ENCODE assay signal across 11 cellular contexts in the genomic region with DNA sequence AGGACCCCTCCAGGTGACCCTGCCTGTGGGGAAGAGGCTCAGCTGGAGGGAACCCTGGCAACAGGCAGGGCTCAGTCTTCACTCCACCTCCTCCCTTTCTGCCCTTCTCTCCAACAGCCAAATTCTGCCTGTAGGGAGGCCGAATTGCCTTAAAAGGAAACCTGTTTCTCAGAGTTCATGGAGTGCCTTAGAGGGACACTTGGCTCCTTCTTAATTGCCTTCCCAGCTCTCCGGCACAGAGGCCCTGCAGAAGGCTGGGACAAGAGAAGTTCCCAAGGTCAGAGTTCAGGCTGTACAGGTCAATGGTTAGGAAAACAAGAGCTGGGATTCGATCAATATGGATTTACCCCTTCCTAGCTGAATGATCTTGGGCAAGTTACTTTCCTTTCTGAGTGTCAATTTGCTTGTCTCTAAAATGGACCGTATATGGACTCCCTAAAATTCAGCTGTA. TPM values are rescaled to one million over a fixed set of nuclear protein-coding genes. Genes with fewer than 3 reads are reported as not detected.
DNase-seq lines count a peak whose midpoint lies in the region; ATAC-seq, FAIRE-seq and TF ChIP-seq lines count a peak whose summit lies in the region.
"Had no signal": no experiment of that assay in that cellular context is flagged by ENCODE, and none has a peak within 500 bp of the region (broad histone marks: within the 10 kb centered on the region; RNA-seq: fewer than 3 reads in every experiment).

No MANE protein-coding gene starts in this region.

- in situ Hi-C loops in K562 (cut with MboI): no loop called here

- no peaks in the 10 kb centered on the region for H3K27me3 ChIP-seq in AG04450 (ENCODE audit: control insufficient read depth, insufficient read depth, low read length)
- H3K27me3 ChIP-seq in K562 (ENCODE audit: control insufficient read depth in 2 of 2, insufficient read depth in 2 of 2, low read length in 2 of 2): peaks cover 0 to 20% of the 10 kb centered on the region in 2 experiments; a peak in 1 of 5 replicates
- H3K27me3 ChIP-seq in right atrium auricular region: no peaks in the 10 kb centered on the region
- H3K27me3 ChIP-seq: SJCRH30 had no signal

- TF ChIP-seq EP300 in K562 (IDR thresholded peaks at IDR 0.05; ENCODE audit: low read length): no peak

- H3K4me1 ChIP-seq in K562 (replicated peaks in 1 of 2; ENCODE audit: control insufficient read depth in 2 of 2, insufficient read depth in 2 of 2, low read length in 2 of 2): peaks cover 0 to 5% of the 10 kb centered on the region in 2 experiments; a peak in 3 of 5 replicates
- H3K4me1 ChIP-seq in right atrium auricular region: peaks cover 0 to 91% of the 10 kb centered on the region in 2 donors

- WGBS in K562 (ENCODE audit: insufficient coverage, low coverage, missing lambda C conversion rate): 38% methylated on average over 4 of the region's 4 CpGs

- ATAC-seq in K562 (no peak), HG03521 (IDR thresholded peaks at IDR 0.05; ENCODE audit: unreplicated experiment) (no peak)
- ATAC-seq in activated CD4-positive, alpha-beta T cell treated with anti-CD3 and anti-CD28 coated beads for 36 hours: no peak
- ATAC-seq: activated CD8-positive, alpha-beta T cell treated with anti-CD3 and anti-CD28 coated beads, Interleukin-2, amount 10 ng/mL, durations not matched to agents 7 days and 5 days had no signal

- H3K79me2 ChIP-seq in K562 (ENCODE audit: control insufficient read depth, insufficient read depth, low read length): no peaks in the 10 kb centered on the region

- H3K36me3 ChIP-seq in K562 (ENCODE audit: control insufficient read depth, insufficient read depth, low read length): no peaks in the 10 kb centered on the region
- no peaks in the 10 kb centered on the region for H3K36me3 ChIP-seq in right atrium auricular region
- H3K36me3 ChIP-seq: SJCRH30 had no signal

- H3K9ac ChIP-seq in K562 (ENCODE audit: insufficient read depth in 1 of 2, low read depth in 2 of 2, low read length in 2 of 2): no peak overlapping the region

- H3K9me3 Mint-ChIP-seq in activated CD4-positive, alpha-beta T cell treated with anti-CD3 and anti-CD28 coated beads for 36 hours (ENCODE audit: low read depth): no peaks in the 10 kb centered on the region

- H3K4me1 Mint-ChIP-seq in activated CD4-positive, alpha-beta T cell treated with anti-CD3 and anti-CD28 coated beads for 36 hours: peaks cover 14% of the 10 kb centered on the region

- intact Hi-C loops in K562 (cut with micrococcal nuclease): no loop called here
- intact Hi-C loops in activated CD4-positive, alpha-beta T cell treated with anti-CD3 and anti-CD28 coated beads for 36 hours (cut with DNase I, micrococcal nuclease): loop anchor here in 1 of 2 experiments (10.0 kb wide), 1 partner anchor 644 kb away; the partner anchor contains the start of gene ARL8A

- H3K27ac Mint-ChIP-seq in activated CD4-positive, alpha-beta T cell treated with anti-CD3 and anti-CD28 coated beads for 36 hours: no peak overlapping the region
- H3K27ac Mint-ChIP-seq: activated CD8-positive, alpha-beta T cell treated with anti-CD3 and anti-CD28 coated beads, Interleukin-2, amount 10 ng/mL, durations not matched to agents 7 days and 5 days had no signal

- TF ChIP-seq CTCF in AG04450 (IDR thresholded peaks at IDR 0.05; ENCODE audit: low read depth, low read length) (no peak), K562 (IDR thresholded peaks at IDR 0.05 in 2 of 3, conservative IDR thresholded peaks at IDR 0.05 in 1 of 3; ENCODE audit: insufficient read depth in 2 of 3, low read depth in 1 of 3, low read length in 3 of 3) (no peak), right atrium auricular region (IDR thresholded peaks at IDR 0.05) (no peak)

- no peak for TF ChIP-seq POLR2A in K562 (conservative IDR thresholded peaks at IDR 0.05)

- H3K4me3 Mint-ChIP-seq in activated CD4-positive, alpha-beta T cell treated with anti-CD3 and anti-CD28 coated beads for 36 hours: no peak overlapping the region
- H3K4me3 Mint-ChIP-seq: activated CD8-positive, alpha-beta T cell treated with anti-CD3 and anti-CD28 coated beads, Interleukin-2, amount 10 ng/mL, durations not matched to agents 7 days and 5 days had no signal

- CTCF ChIA-PET in AG04450 (lab: Charles Lee): interaction anchor here (1.4 to 9.2 kb wide), 3 partner anchors 12 to 65 kb away, joined by 5 to 75 read pairs (median 27); no protein-coding TSS in a partner anchor
- CTCF ChIA-PET in K562 (lab: Yijun Ruan, JAX; ENCODE audit: low intra/inter-chr PET ratio): no interaction called here
- CTCF ChIA-PET in activated CD4-positive, alpha-beta T cell treated with anti-CD3 and anti-CD28 coated beads for 36 hours (lab: Charles Lee): interaction anchor here (0.7 to 8.1 kb wide), 6 partner anchors 9 to 1880 kb away, joined by 3 to 94 read pairs (median 6); no protein-coding TSS in a partner anchor

- no peaks in the 10 kb centered on the region for H3K36me3 Mint-ChIP-seq in activated CD4-positive, alpha-beta T cell treated with anti-CD3 and anti-CD28 coated beads for 36 hours (ENCODE audit: low read depth)

- H3K4me2 ChIP-seq in K562 (ENCODE audit: insufficient read depth, low read length): no peak overlapping the region

- peak overlapping the region; percentile 72 for H3K27ac ChIP-seq in AG04450 (ENCODE audit: low read depth, low read length)
- no peak overlapping the region for H3K27ac ChIP-seq in K562 (ENCODE audit: extremely low read depth, low read depth, low read length)
- peak overlapping the region; percentile 92 to 93 for H3K27ac ChIP-seq in right atrium auricular region
- H3K27ac ChIP-seq: SJCRH30 had no signal

- BruUV-seq in K562 (replicated peaks; lab: Mats Ljungman, UMichigan): no TSS peak

- H4K20me1 ChIP-seq in K562 (replicated peaks; ENCODE audit: control insufficient read depth, insufficient read depth, low read length): no peaks in the 10 kb centered on the region

- no peak for TF ChIP-seq RAD21 in K562 (CRISPR knock-in tag; conservative IDR thresholded peaks at IDR 0.05 in 1 of 2, IDR thresholded peaks at IDR 0.05 in 1 of 2)

- DNase-seq in AG04450 (ENCODE audit: low read depth, low spot score) (no peak), K562 (ENCODE audit: extremely low read depth in 1 of 4, low spot score in 3 of 4) (no peak), right atrium auricular region (ENCODE audit: low spot score) (no peak), pons (ENCODE audit: low spot score) (peak; percentile 73), NCI-H2029 (lab: John Stamatoyannopoulos, UW) (no peak)
- DNase-seq in activated CD4-positive, alpha-beta T cell treated with anti-CD3 and anti-CD28 coated beads for 36 hours: no peak
- DNase-seq in activated CD8-positive, alpha-beta memory T cell treated with anti-CD3 and anti-CD28 coated beads, Interleukin-2, amount 50 U/mL, for 4 hours: no peak
- DNase-seq: activated CD8-positive, alpha-beta T cell treated with anti-CD3 and anti-CD28 coated beads, Interleukin-2, amount 10 ng/mL, durations not matched to agents 7 days and 5 days; AML-193; SJCRH30 had no signal

- no peak overlapping the region for H2AFZ ChIP-seq in K562 (ENCODE audit: low read depth, low read length)

- H3K4me3 ChIP-seq in AG04450 (ENCODE audit: low read depth, low read length) (no peak overlapping the region; the same call in 1 of the 2 replicates), K562 (no peak overlapping the region), right atrium auricular region (no peak overlapping the region)
- H3K4me3 ChIP-seq: SJCRH30 had no signal

- H3K9me3 ChIP-seq in AG04450 (ENCODE audit: control insufficient read depth, insufficient read depth, low read length) (no peaks in the 10 kb centered on the region), K562 (replicated peaks; ENCODE audit: control insufficient read depth, insufficient read depth, low read depth, low read length) (no peaks in the 10 kb centered on the region), right atrium auricular region (no peaks in the 10 kb centered on the region)
- H3K9me3 ChIP-seq: SJCRH30 had no signal

- POLR2A ChIA-PET in AG04450 (lab: Yijun Ruan, JAX) (interaction anchor here (1.0 to 2.2 kb wide), 2 partner anchors 10 to 11 kb away, joined by 4 to 8 read pairs; no protein-coding TSS in a partner anchor), K562 (lab: Yijun Ruan, JAX) (interaction anchor here (0.7 to 3.4 kb wide), 6 partner anchors 8 to 73 kb away, joined by 3 to 14 read pairs (median 4); no protein-coding TSS in a partner anchor)
- POLR2A ChIA-PET in activated CD4-positive, alpha-beta T cell treated with anti-CD3 and anti-CD28 coated beads for 36 hours (lab: Charles Lee): no interaction called here

- H3K27me3 Mint-ChIP-seq in activated CD4-positive, alpha-beta T cell treated with anti-CD3 and anti-CD28 coated beads for 36 hours: no peaks in the 10 kb centered on the region

- no peaks in the 10 kb centered on the region for H3K9me1 ChIP-seq in K562 (ENCODE audit: control insufficient read depth, insufficient read depth, low read length)

- FAIRE-seq in K562 (lab: Jason Lieb, UNC): peak; percentile 26

RNA-seq across cellular contexts. Expression of gene CSRP1, which starts 6.2 kb away (rescaled TPM):
- polyA plus RNA-seq in AG04450 (2011; rRNA removed) (641 and 730 TPM in 2 replicates), K562 (2011; rRNA removed) (21.3 and 23.7 TPM in 2 replicates), K562 (2014; fragmentation: Illumina TruSeq; extraction: Trizol) (34.6 and 39.4 TPM in 2 replicates), K562 (2014; fragmentation: Nextera tagmentation; extraction: Ambion mirVana) (10 to 100 TPM in 1 of 2 experiments, 1 to 10 TPM in 1; 6.8 to 11.0 TPM), K562 (2014; rRNA removed) (24.9 and 32.1 TPM in 2 replicates)
- 568 and 749 TPM in 2 replicates for polyA minus RNA-seq in AG04450 (2011; rRNA and poly(A)+ RNA removed)
- 6.5 and 10.3 TPM in 2 replicates for total RNA-seq in K562 (2011; cell fraction: chromatin; rRNA removed; ENCODE audit: low replicate concordance)
- total RNA-seq in K562 (2011; cell fraction: nucleolus; rRNA removed): 7.0 and 7.5 TPM in 2 replicates
- total RNA-seq in K562 (2011; cell fraction: nucleoplasm; rRNA removed): 7.3 and 8.9 TPM in 2 replicates
- total RNA-seq in K562 (2014; rRNA removed) (23.7 and 30.8 TPM in 2 replicates), K562 (2014; rRNA removed; fragmentation: Illumina TruSeq; extraction: Trizol) (19.6 and 22.6 TPM in 2 replicates), K562 (2015; rRNA removed; fragmentation: Illumina TruSeq; extraction: Trizol) (28.3 and 30.3 TPM in 2 replicates), K562 (2021) (25.7 and 28.2 TPM in 2 replicates), right atrium auricular region (100 to 1,000 TPM; 138 to 719 TPM)
- polyA plus RNA-seq in K562 (2011; cell fraction: cytosol; rRNA removed): 29.2 and 43.4 TPM in 2 replicates
- 14.3 and 20.0 TPM in 2 replicates for polyA plus RNA-seq in K562 (2011; cell fraction: nucleus; rRNA removed)
- 39.0 and 47.5 TPM in 2 replicates for polyA plus RNA-seq in K562 (2012)
- 14.3 and 19.7 TPM in 2 replicates for polyA minus RNA-seq in K562 (2011; rRNA and poly(A)+ RNA removed)
- 12.0 and 16.7 TPM in 2 replicates for polyA minus RNA-seq in K562 (2011; cell fraction: cytosol; rRNA and poly(A)+ RNA removed)
- 7.7 and 8.8 TPM in 2 replicates for polyA minus RNA-seq in K562 (2011; cell fraction: nucleus; rRNA and poly(A)+ RNA removed)
- 10 to 100 TPM; 49.2 to 50.7 TPM for total RNA-seq in activated CD4-positive, alpha-beta T cell treated with anti-CD3 and anti-CD28 coated beads for 36 hours

RNA-seq across cellular contexts. Expression of gene PHLDA3, which starts 31.7 kb away (rescaled TPM):
- polyA plus RNA-seq in AG04450 (2011; rRNA removed): 58.9 and 73.9 TPM in 2 replicates
- polyA minus RNA-seq in AG04450 (2011; rRNA and poly(A)+ RNA removed): 31.5 and 42.8 TPM in 2 replicates
- not detected in 2 replicates for total RNA-seq in K562 (2011; cell fraction: chromatin; rRNA removed; ENCODE audit: low replicate concordance)
- not detected in 2 replicates for total RNA-seq in K562 (2011; cell fraction: nucleolus; rRNA removed)
- not detected in 2 replicates for total RNA-seq in K562 (2011; cell fraction: nucleoplasm; rRNA removed)
- 0.27 TPM in 1 of 2 replicates, not detected in the other for total RNA-seq in K562 (2014; rRNA removed)
- not detected in 2 replicates for total RNA-seq in K562 (2014; rRNA removed; fragmentation: Illumina TruSeq; extraction: Trizol)
- not detected in 2 replicates for total RNA-seq in K562 (2015; rRNA removed; fragmentation: Illumina TruSeq; extraction: Trizol)
- total RNA-seq in K562 (2021): 0.11 and 0.42 TPM in 2 replicates
- not detected in 2 replicates for polyA plus RNA-seq in K562 (2011; rRNA removed)
- polyA plus RNA-seq in K562 (2011; cell fraction: cytosol; rRNA removed): 0.13 TPM in 1 of 2 replicates, not detected in the other
- polyA plus RNA-seq in K562 (2011; cell fraction: nucleus; rRNA removed): 0.04 TPM in 1 of 2 replicates, not detected in the other
- not detected in 2 replicates for polyA plus RNA-seq in K562 (2012)
- polyA plus RNA-seq in K562 (2014; fragmentation: Illumina TruSeq; extraction: Trizol): not detected in 2 replicates
- polyA plus RNA-seq in K562 (2014; fragmentation: Nextera tagmentation; extraction: Ambion mirVana): not detected
- not detected in 2 replicates for polyA plus RNA-seq in K562 (2014; rRNA removed)
- not detected in 2 replicates for polyA minus RNA-seq in K562 (2011; rRNA and poly(A)+ RNA removed)
- not detected in 2 replicates for polyA minus RNA-seq in K562 (2011; cell fraction: cytosol; rRNA and poly(A)+ RNA removed)
- polyA minus RNA-seq in K562 (2011; cell fraction: nucleus; rRNA and poly(A)+ RNA removed): not detected in 2 replicates
- 10 to 100 TPM; 29.5 to 31.9 TPM for total RNA-seq in right atrium auricular region
- total RNA-seq in activated CD4-positive, alpha-beta T cell treated with anti-CD3 and anti-CD28 coated beads for 36 hours: 1 to 10 TPM; 2.2 to 3.5 TPM

RNA-seq across cellular contexts. Expression of gene NAV1, which starts 38.2 kb away (rescaled TPM):
- polyA plus RNA-seq in AG04450 (2011; rRNA removed) (17.5 and 23.0 TPM in 2 replicates), K562 (2011; rRNA removed) (0.91 TPM in 2 replicates), K562 (2014; fragmentation: Illumina TruSeq; extraction: Trizol) (10.7 and 13.2 TPM in 2 replicates), K562 (2014; fragmentation: Nextera tagmentation; extraction: Ambion mirVana) (1 to 10 TPM; 1.8 to 2.1 TPM), K562 (2014; rRNA removed) (4.2 and 5.6 TPM in 2 replicates)
- polyA minus RNA-seq in AG04450 (2011; rRNA and poly(A)+ RNA removed): 44.0 and 55.7 TPM in 2 replicates
- total RNA-seq in K562 (2011; cell fraction: chromatin; rRNA removed; ENCODE audit: low replicate concordance): 12.5 and 15.1 TPM in 2 replicates
- total RNA-seq in K562 (2011; cell fraction: nucleolus; rRNA removed): 5.0 and 6.2 TPM in 2 replicates
- total RNA-seq in K562 (2011; cell fraction: nucleoplasm; rRNA removed): 10.3 and 12.7 TPM in 2 replicates
- total RNA-seq in K562 (2014; rRNA removed) (4.5 and 4.9 TPM in 2 replicates), K562 (2014; rRNA removed; fragmentation: Illumina TruSeq; extraction: Trizol) (3.2 and 3.7 TPM in 2 replicates), K562 (2015; rRNA removed; fragmentation: Illumina TruSeq; extraction: Trizol) (2.9 and 3.3 TPM in 2 replicates), K562 (2021) (15.4 and 16.8 TPM in 2 replicates), right atrium auricular region (10 to 100 TPM; 16.3 to 32.1 TPM)
- 0.63 and 0.92 TPM in 2 replicates for polyA plus RNA-seq in K562 (2011; cell fraction: cytosol; rRNA removed)
- 2.0 and 4.7 TPM in 2 replicates for polyA plus RNA-seq in K562 (2011; cell fraction: nucleus; rRNA removed)
- 16.3 and 25.4 TPM in 2 replicates for polyA plus RNA-seq in K562 (2012)
- polyA minus RNA-seq in K562 (2011; rRNA and poly(A)+ RNA removed): 1.5 and 1.9 TPM in 2 replicates
- 3.9 and 4.1 TPM in 2 replicates for polyA minus RNA-seq in K562 (2011; cell fraction: cytosol; rRNA and poly(A)+ RNA removed)
- 2.9 and 3.0 TPM in 2 replicates for polyA minus RNA-seq in K562 (2011; cell fraction: nucleus; rRNA and poly(A)+ RNA removed)
- total RNA-seq in activated CD4-positive, alpha-beta T cell treated with anti-CD3 and anti-CD28 coated beads for 36 hours: 1 to 10 TPM; 1.9 to 2.6 TPM

Comparison
In these comparisons a context has a peak if more than half of its experiments do, and no peak if none do; other contexts are left out.
1. RNA of gene PHLDA3, which starts 31.7 kb away (total RNA-seq): 29.5 to 31.9 TPM in right atrium auricular region; 2.2 to 3.5 TPM in activated CD4-positive, alpha-beta T cell treated with anti-CD3 and anti-CD28 coated beads for 36 hours and 0.11 to 0.42 TPM in K562; every median in the first group is over 4 times any median in the second.